Comparison of ENCODE assay signal across 8 cellular contexts in the genomic region with DNA sequence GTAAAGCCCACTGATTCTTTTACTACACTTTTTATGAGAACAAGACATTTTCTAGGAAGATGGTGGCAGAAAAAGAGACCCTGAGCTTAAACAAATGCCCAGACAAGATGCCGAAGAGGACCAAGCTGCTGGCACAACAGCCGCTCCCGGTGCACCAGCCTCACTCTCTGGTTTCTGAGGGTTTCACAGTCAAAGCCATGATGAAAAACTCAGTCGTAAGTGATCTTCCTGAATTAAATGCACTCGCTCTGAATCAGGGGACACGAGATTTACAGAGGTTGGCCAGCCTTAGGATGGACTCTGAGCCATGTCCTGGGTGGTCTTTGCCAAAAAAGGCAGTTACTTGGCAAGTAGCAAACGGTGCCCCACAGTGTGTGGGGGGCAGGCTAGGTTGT. TPM values are rescaled to one million over a fixed set of nuclear protein-coding genes. Genes with fewer than 3 reads are reported as not detected.
DNase-seq lines count a peak whose midpoint lies in the region; ATAC-seq and TF ChIP-seq lines count a peak whose summit lies in the region.

No MANE protein-coding gene starts in this region.

- CTCF ChIA-PET in activated CD8-positive, alpha-beta T cell treated with anti-CD3 and anti-CD28 coated beads for 36 hours (lab: Charles Lee) = no interaction called here

- H3K9me3 Mint-ChIP-seq in activated CD8-positive, alpha-beta T cell treated with anti-CD3 and anti-CD28 coated beads for 36 hours = no peaks in the 10 kb centered on the region

- peaks cover 2% of the 10 kb centered on the region; the same call in 1 of the 2 replicates for H3K4me1 ChIP-seq in HAP-1

- no peak for ATAC-seq in activated CD8-positive, alpha-beta T cell treated with anti-CD3 and anti-CD28 coated beads for 36 hours
- ATAC-seq in HG03135 (IDR thresholded peaks at IDR 0.05; ENCODE audit: unreplicated experiment) = no peak

- intact Hi-C loops in activated CD8-positive, alpha-beta T cell treated with anti-CD3 and anti-CD28 coated beads for 36 hours (cut with micrococcal nuclease) = no loop called here

- H3K4me3 Mint-ChIP-seq in activated CD8-positive, alpha-beta T cell treated with anti-CD3 and anti-CD28 coated beads for 36 hours = peak overlapping the region; percentile 66

- TF ChIP-seq CTCF in activated CD8-positive, alpha-beta T cell treated with anti-CD3 and anti-CD28 coated beads for 36 hours (IDR thresholded peaks at IDR 0.05) = no peak

- H3K36me3 Mint-ChIP-seq in activated CD8-positive, alpha-beta T cell treated with anti-CD3 and anti-CD28 coated beads for 36 hours (ENCODE audit: low read depth) = no peaks in the 10 kb centered on the region

- POLR2A ChIA-PET in activated CD8-positive, alpha-beta T cell treated with anti-CD3 and anti-CD28 coated beads for 36 hours (lab: Charles Lee) = no interaction called here

- no peaks in the 10 kb centered on the region for H3K27me3 Mint-ChIP-seq in activated CD8-positive, alpha-beta T cell treated with anti-CD3 and anti-CD28 coated beads for 36 hours

- peak overlapping the region; percentile 9; the same call in 1 of the 2 replicates for H3K4me3 ChIP-seq in HAP-1
- H3K4me3 ChIP-seq in skin epidermis = peak overlapping the region; percentile 57 to 94 (median 81)

- H3K4me1 Mint-ChIP-seq in activated CD8-positive, alpha-beta T cell treated with anti-CD3 and anti-CD28 coated beads for 36 hours (ENCODE audit: low read depth) = peaks cover 12% of the 10 kb centered on the region

- in situ Hi-C loops in HAP-1 (cut with MboI; ENCODE audit: low sequenced_read_pairs) = no loop called here

- no peaks in the 10 kb centered on the region for H3K27me3 ChIP-seq in HAP-1 (ENCODE audit: low read depth)

- peak overlapping the region in 13 of 21 experiments; percentile 4 to 98 (median 91) for H3K27ac ChIP-seq in skin epidermis

- H3K9me3 ChIP-seq in HAP-1 = no peaks in the 10 kb centered on the region

- no peak for DNase-seq in HAP-1 (ENCODE audit: low spot score in 2 of 2)
- peak; percentile 4 for DNase-seq in activated CD8-positive, alpha-beta T cell treated with anti-CD3 and anti-CD28 coated beads for 36 hours
- DNase-seq in globus pallidus (ENCODE audit: low spot score) = peak; percentile 40
- no peak for DNase-seq in GM19238 (ENCODE audit: insufficient read length, low spot score)
- DNase-seq in RPMI8226 = no peak
- no peak for DNase-seq in NK-92 (lab: John Stamatoyannopoulos, UW; ENCODE audit: unreplicated experiment)

- peak overlapping the region; percentile 83 for H3K27ac Mint-ChIP-seq in activated CD8-positive, alpha-beta T cell treated with anti-CD3 and anti-CD28 coated beads for 36 hours

- H3K36me3 ChIP-seq in HAP-1 (replicated peaks) = no peaks in the 10 kb centered on the region

RNA-seq across cellular contexts. Expression of a gene that starts 0.4 kb away (rescaled TPM):
- total RNA-seq in activated CD8-positive, alpha-beta T cell treated with anti-CD3 and anti-CD28 coated beads for 36 hours = not detected

RNA-seq across cellular contexts. Expression of a gene that starts 0.6 kb away (rescaled TPM):
- total RNA-seq in activated CD8-positive, alpha-beta T cell treated with anti-CD3 and anti-CD28 coated beads for 36 hours = 1 to 10 TPM; 1.2 to 1.4 TPM

Comparison
In these comparisons a context has a peak if more than half of its experiments do, and no peak if none do; other contexts are left out.
1. DNase-seq: peak in activated CD8-positive, alpha-beta T cell treated with anti-CD3 and anti-CD28 coated beads for 36 hours (single experiment) and globus pallidus (single experiment); none in HAP-1 (0 of 2), GM19238 (single experiment), RPMI8226 (single experiment) and NK-92 (single experiment).